10 cellular contexts compared by ENCODE assay signal in the genomic region with DNA sequence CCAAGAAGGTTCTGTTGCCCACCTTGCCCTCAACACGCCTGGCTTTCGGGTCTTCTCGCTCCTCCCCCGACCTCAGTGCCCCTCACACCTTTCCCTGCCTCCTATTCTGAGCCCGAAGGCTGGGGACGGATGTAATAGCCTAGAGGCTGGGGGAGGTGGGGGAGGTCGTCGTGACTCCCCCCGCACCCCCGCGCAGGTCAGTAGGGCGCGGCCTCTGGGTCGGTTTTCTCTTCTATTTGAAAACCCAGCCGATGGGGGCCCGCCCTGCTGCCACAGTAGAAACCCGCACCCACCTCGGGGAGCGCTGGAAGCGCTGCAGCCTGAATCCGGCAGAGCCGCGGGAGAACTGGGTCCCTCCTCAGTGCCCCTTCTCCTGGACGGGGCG. TPM values are rescaled to one million over a fixed set of nuclear protein-coding genes. Genes with fewer than 3 reads are reported as not detected.
A peak's percentile ranks its signal among the peaks of the same experiment; 100 is the strongest.
DNase-seq lines count a peak whose midpoint lies in the region; ATAC-seq, FAIRE-seq and TF ChIP-seq lines count a peak whose summit lies in the region.
"Had no signal": no experiment of that assay in that cellular context is flagged by ENCODE, and none has a peak within 500 bp of the region (broad histone marks: within the 10 kb centered on the region; RNA-seq: fewer than 3 reads in every experiment).

No MANE protein-coding gene starts in this region.

- H3F3A ChIP-seq in neural cell (ENCODE audit: insufficient read depth, low read length, poor library complexity, severe bottlenecking): no peaks in the 10 kb centered on the region

- no peak overlapping the region for H3K27ac ChIP-seq in HepG2 (ENCODE audit: extremely low read length, insufficient read depth, low read length)
- peak overlapping the region in 1 of 3 donors; percentile 47 for H3K27ac ChIP-seq in right lobe of liver
- H3K27ac ChIP-seq in esophagus (ENCODE audit: low read depth in 2 of 2, low read length in 1 of 2): peak overlapping the region; percentile 77 to 80
- H3K27ac ChIP-seq in neural cell (ENCODE audit: low read length): no peak overlapping the region
- no peak overlapping the region for H3K27ac ChIP-seq in body of pancreas

- FAIRE-seq in HepG2 (lab: Jason Lieb, UNC): no peak

- H3K4me1 ChIP-seq in HepG2 (ENCODE audit: insufficient read depth, low read length) (peaks cover 14% of the 10 kb centered on the region), right lobe of liver (peaks cover 0 to 14% (median 6%) of the 10 kb centered on the region in 4 donors), esophagus (ENCODE audit: control insufficient read depth in 2 of 2, insufficient read depth in 2 of 2, low read length in 1 of 2) (peaks cover 0 to 2% of the 10 kb centered on the region in 2 donors), body of pancreas (peaks cover 12% of the 10 kb centered on the region)

- CTCF ChIA-PET in HepG2 (lab: Yijun Ruan, JAX; ENCODE audit: low intra/inter-chr PET ratio, low total read pairs): no interaction called here

- no peak for TF ChIP-seq RAD21 in HepG2 (CRISPR knock-in tag; IDR thresholded peaks at IDR 0.05)
- no peak for TF ChIP-seq RAD21 in neural cell (conservative IDR thresholded peaks at IDR 0.05)

- ATAC-seq in HepG2 (no peak), right lobe of liver (no peak), body of pancreas (no peak)

- BruUV-seq in HepG2 (replicated peaks; lab: Mats Ljungman, UMichigan): no TSS peak

- no peaks in the 10 kb centered on the region for H3K9me3 ChIP-seq in HepG2 (ENCODE audit: low read length)
- H3K9me3 ChIP-seq in right lobe of liver: no peaks in the 10 kb centered on the region
- no peaks in the 10 kb centered on the region for H3K9me3 ChIP-seq in esophagus (ENCODE audit: control insufficient read depth in 2 of 2, insufficient read depth in 1 of 2, low read depth in 1 of 2, low read length in 1 of 2)
- no peaks in the 10 kb centered on the region for H3K9me3 ChIP-seq in neural cell (ENCODE audit: low read length)
- no peaks in the 10 kb centered on the region for H3K9me3 ChIP-seq in body of pancreas

- no peak overlapping the region for H2AFZ ChIP-seq in HepG2 (ENCODE audit: low read length)
- no peak overlapping the region for H2AFZ ChIP-seq in neural cell (ENCODE audit: low read depth, low read length)

- no peak for TF ChIP-seq EP300 in HepG2 (IDR thresholded peaks at IDR 0.05; ENCODE audit: low read depth in 2 of 2, low read length in 2 of 2)
- TF ChIP-seq EP300 in HepG2 (CRISPR knock-in tag; IDR thresholded peaks at IDR 0.05; ENCODE audit: borderline replicate concordance): no peak
- no peak for TF ChIP-seq EP300 in neural cell (conservative IDR thresholded peaks at IDR 0.05; ENCODE audit: poor library complexity, severe bottlenecking)

- no peaks in the 10 kb centered on the region for H3K79me2 ChIP-seq in HepG2 (ENCODE audit: insufficient read depth, low read length)
- H3K79me2 ChIP-seq in neural cell (replicated peaks; ENCODE audit: insufficient read depth, low read length): no peaks in the 10 kb centered on the region

- intact Hi-C loops in HepG2 (cut with micrococcal nuclease; ENCODE audit: unreplicated experiment): no loop called here
- intact Hi-C loops in right lobe of liver (cut with DNase I): no loop called here
- intact Hi-C loops in body of pancreas (cut with DNase I): no loop called here

- WGBS in HepG2 (ENCODE audit: low lambda C conversion rate): 42% methylated on average over 25 of the region's 25 CpGs
- 60% methylated on average over 1 of the region's 25 CpGs for WGBS in right lobe of liver (ENCODE audit: insufficient coverage, low coverage, low lambda C conversion rate, missing lambda C conversion rate)
- WGBS in esophagus, 2 donors: 27 to 45% methylated on average over 22 to 25 of the region's 25 CpGs
- WGBS in body of pancreas, 2 donors: 53 to 65% methylated on average over 24 of the region's 25 CpGs

- H3K4me3 ChIP-seq in HepG2 (replicated peaks in 1 of 3; ENCODE audit: insufficient read depth in 1 of 3, low read depth in 2 of 3, low read length in 3 of 3) (peak overlapping the region in 2 of 3 experiments; percentile 53 to 69; a peak in 1 of 6 replicates), right lobe of liver (peak overlapping the region in 1 of 3 donors; percentile 73), esophagus (ENCODE audit: low read depth in 1 of 2, low read length in 2 of 2) (peak overlapping the region in 1 of 2 donors; percentile 75), neural cell (ENCODE audit: low read length) (peak overlapping the region; percentile 52), body of pancreas (no peak overlapping the region)

- H3K27me3 ChIP-seq in HepG2 (ENCODE audit: control insufficient read depth in 1 of 2, insufficient read depth in 2 of 2, low read length in 2 of 2): peaks cover 7 to 45% of the 10 kb centered on the region in 2 experiments; a peak in 4 of 5 replicates
- no peaks in the 10 kb centered on the region for H3K27me3 ChIP-seq in right lobe of liver
- no peaks in the 10 kb centered on the region for H3K27me3 ChIP-seq in esophagus (ENCODE audit: control insufficient read depth in 1 of 2, insufficient read depth in 2 of 2, low read length in 2 of 2)
- H3K27me3 ChIP-seq in neural cell (ENCODE audit: insufficient read depth, low read depth, low read length): peaks cover 33% of the 10 kb centered on the region
- H3K27me3 ChIP-seq in body of pancreas: no peaks in the 10 kb centered on the region

- peak overlapping the region; percentile 69; the same call in 1 of the 2 replicates for H3K4me2 ChIP-seq in HepG2 (ENCODE audit: low read depth, low read length)
- H3K4me2 ChIP-seq in neural cell (ENCODE audit: low read length): no peak overlapping the region

- H3K36me3 ChIP-seq in HepG2 (replicated peaks in 1 of 2; ENCODE audit: control insufficient read depth in 1 of 2, insufficient read depth in 2 of 2, low read length in 2 of 2): no peaks in the 10 kb centered on the region
- H3K36me3 ChIP-seq in right lobe of liver: no peaks in the 10 kb centered on the region
- H3K36me3 ChIP-seq in esophagus (ENCODE audit: control insufficient read depth in 2 of 2, insufficient read depth in 2 of 2, low read length in 1 of 2): no peaks in the 10 kb centered on the region
- no peaks in the 10 kb centered on the region for H3K36me3 ChIP-seq in neural cell (ENCODE audit: insufficient read depth, low read length)
- no peaks in the 10 kb centered on the region for H3K36me3 ChIP-seq in body of pancreas (replicated peaks in 1 of 2; ENCODE audit: insufficient read depth in 1 of 2, low read depth in 2 of 2)

- in situ Hi-C loops in HepG2 (cut with HindIII; ENCODE audit: extremely low pct_ligation_motif_present, low pct_unique_long_range_greater_than_20kb): no loop called here

- no peaks in the 10 kb centered on the region for H3K9me2 ChIP-seq in neural cell (ENCODE audit: insufficient read depth, low read length)

- H4K20me1 ChIP-seq in HepG2 (ENCODE audit: insufficient read depth, low read length): no peaks in the 10 kb centered on the region
- H4K20me1 ChIP-seq in neural cell (ENCODE audit: insufficient read depth): no peaks in the 10 kb centered on the region

- H3K9ac ChIP-seq in HepG2 (ENCODE audit: insufficient read depth, low read depth, low read length) (no peak overlapping the region), neural cell (ENCODE audit: low read length) (no peak overlapping the region)

- TF ChIP-seq POLR2A in HepG2 (IDR thresholded peaks at IDR 0.05; ENCODE audit: insufficient read depth in 1 of 2, low read depth in 2 of 2, low read length in 2 of 2) (no peak), right lobe of liver (IDR thresholded peaks at IDR 0.05) (no peak), body of pancreas (IDR thresholded peaks at IDR 0.05) (no peak)

- no peak for DNase-seq in HepG2 (ENCODE audit: low spot score)
- no peak for DNase-seq in right lobe of liver
- DNase-seq in hypothalamus (lab: John Stamatoyannopoulos, UW): no peak
- DNase-seq in AML-193 (lab: John Stamatoyannopoulos, UW): no peak
- DNase-seq in NCI-H524 treated with DMSO at 0.1 percent for 48 hours (lab: John Stamatoyannopoulos, UW): no peak
- DNase-seq in body of pancreas: no peak
- DNase-seq: activated CD4-positive, CD25-positive, alpha-beta regulatory T cell treated with anti-CD3 and anti-CD28 coated beads, Interleukin-2, amount 50 U/mL, for 72 hours; DMS79 had no signal

- POLR2A ChIA-PET in HepG2 (lab: Yijun Ruan, JAX): no interaction called here

- TF ChIP-seq CTCF in HepG2 (CRISPR knock-in tag; IDR thresholded peaks at IDR 0.05) (no peak), right lobe of liver (IDR thresholded peaks at IDR 0.05) (no peak), neural cell (IDR thresholded peaks at IDR 0.05; ENCODE audit: poor library complexity, severe bottlenecking) (no peak), body of pancreas (IDR thresholded peaks at IDR 0.05) (no peak)

RNA-seq across cellular contexts. Expression of gene RBPMS2, which starts 1.0 kb away (rescaled TPM):
- total RNA-seq in HepG2 (2016; rRNA removed; fragmentation: Illumina TruSeq; extraction: Trizol): not detected in 2 replicates
- not detected in 2 replicates for total RNA-seq in HepG2 (2016; cell fraction: cytosol; rRNA removed; fragmentation: Illumina TruSeq; extraction: Trizol; ENCODE audit: low read depth)
- not detected in 2 replicates for total RNA-seq in HepG2 (2016; cell fraction: insoluble cytoplasmic fraction; rRNA removed; fragmentation: Illumina TruSeq; extraction: Trizol)
- total RNA-seq in HepG2 (2016; cell fraction: membrane; rRNA removed; fragmentation: Illumina TruSeq; extraction: Trizol): 0.12 TPM in 1 of 2 replicates, not detected in the other
- total RNA-seq in HepG2 (2016; cell fraction: nucleus; rRNA removed; fragmentation: Illumina TruSeq; extraction: Trizol): not detected in 2 replicates
- 0.08 and 0.16 TPM in 2 replicates for polyA plus RNA-seq in HepG2 (2011; rRNA removed)
- polyA plus RNA-seq in HepG2 (2011; cell fraction: cytosol; rRNA removed): 0.08 and 0.10 TPM in 2 replicates
- polyA plus RNA-seq in HepG2 (2011; cell fraction: nucleus; rRNA removed): 0.14 and 0.26 TPM in 2 replicates
- polyA plus RNA-seq in HepG2 (2012): 0.08 and 0.44 TPM in 2 replicates
- polyA plus RNA-seq in HepG2 (2016; cell fraction: cytosol; fragmentation: Illumina TruSeq; extraction: Trizol; ENCODE audit: low read depth): 0.72 and 1.0 TPM in 2 replicates
- 0.46 and 0.60 TPM in 2 replicates for polyA plus RNA-seq in HepG2 (2016; cell fraction: insoluble cytoplasmic fraction; fragmentation: Illumina TruSeq; extraction: Trizol; ENCODE audit: low read depth)
- polyA plus RNA-seq in HepG2 (2016; cell fraction: membrane; fragmentation: Illumina TruSeq; extraction: Trizol; ENCODE audit: low read depth): 1.2 and 1.5 TPM in 2 replicates
- polyA plus RNA-seq in HepG2 (2016; cell fraction: nucleus; fragmentation: Illumina TruSeq; extraction: Trizol; ENCODE audit: insufficient read depth, low read depth): 0.52 and 0.70 TPM in 2 replicates
- polyA minus RNA-seq in HepG2 (2011; rRNA and poly(A)+ RNA removed; ENCODE audit: low replicate concordance): 0.10 and 0.94 TPM in 2 replicates
- not detected in 2 replicates for polyA minus RNA-seq in HepG2 (2011; cell fraction: cytosol; rRNA and poly(A)+ RNA removed)
- polyA minus RNA-seq in HepG2 (2011; cell fraction: nucleus; rRNA and poly(A)+ RNA removed): not detected in 2 replicates
- 10 to 100 TPM in 1 of 6 experiments, 1 to 10 TPM in 5; 2.5 to 13.6 (median 6.1) TPM for total RNA-seq in right lobe of liver
- 1 to 10 TPM; 5.2 to 7.9 TPM for polyA plus RNA-seq in esophagus
- polyA plus RNA-seq in neural cell: not detected in 2 replicates
- polyA minus RNA-seq in neural cell: not detected in 2 replicates
- under 1 TPM; 0.26 to 0.33 TPM for total RNA-seq in body of pancreas

RNA-seq across cellular contexts. Expression of gene PIF1, which starts 49.1 kb away (rescaled TPM):
- total RNA-seq in HepG2 (2016; rRNA removed; fragmentation: Illumina TruSeq; extraction: Trizol): 8.3 and 19.7 TPM in 2 replicates
- 10.1 and 10.8 TPM in 2 replicates for total RNA-seq in HepG2 (2016; cell fraction: cytosol; rRNA removed; fragmentation: Illumina TruSeq; extraction: Trizol; ENCODE audit: low read depth)
- 7.8 and 21.1 TPM in 2 replicates for total RNA-seq in HepG2 (2016; cell fraction: insoluble cytoplasmic fraction; rRNA removed; fragmentation: Illumina TruSeq; extraction: Trizol)
- total RNA-seq in HepG2 (2016; cell fraction: membrane; rRNA removed; fragmentation: Illumina TruSeq; extraction: Trizol): 8.0 and 9.6 TPM in 2 replicates
- total RNA-seq in HepG2 (2016; cell fraction: nucleus; rRNA removed; fragmentation: Illumina TruSeq; extraction: Trizol): 22.6 and 34.5 TPM in 2 replicates
- 14.0 and 18.5 TPM in 2 replicates for polyA plus RNA-seq in HepG2 (2011; rRNA removed)
- polyA plus RNA-seq in HepG2 (2011; cell fraction: cytosol; rRNA removed): 5.4 and 11.1 TPM in 2 replicates
- polyA plus RNA-seq in HepG2 (2011; cell fraction: nucleus; rRNA removed): 50.6 and 90.5 TPM in 2 replicates
- polyA plus RNA-seq in HepG2 (2012): 3.2 and 9.0 TPM in 2 replicates
- 1.2 and 1.3 TPM in 2 replicates for polyA plus RNA-seq in HepG2 (2016; cell fraction: cytosol; fragmentation: Illumina TruSeq; extraction: Trizol; ENCODE audit: low read depth)
- polyA plus RNA-seq in HepG2 (2016; cell fraction: insoluble cytoplasmic fraction; fragmentation: Illumina TruSeq; extraction: Trizol; ENCODE audit: low read depth): 7.2 and 8.0 TPM in 2 replicates
- polyA plus RNA-seq in HepG2 (2016; cell fraction: membrane; fragmentation: Illumina TruSeq; extraction: Trizol; ENCODE audit: low read depth): 3.6 and 4.0 TPM in 2 replicates
- 105 and 116 TPM in 2 replicates for polyA plus RNA-seq in HepG2 (2016; cell fraction: nucleus; fragmentation: Illumina TruSeq; extraction: Trizol; ENCODE audit: insufficient read depth, low read depth)
- polyA minus RNA-seq in HepG2 (2011; rRNA and poly(A)+ RNA removed; ENCODE audit: low replicate concordance): 12.7 and 35.9 TPM in 2 replicates
- polyA minus RNA-seq in HepG2 (2011; cell fraction: cytosol; rRNA and poly(A)+ RNA removed): 1.6 and 4.1 TPM in 2 replicates
- polyA minus RNA-seq in HepG2 (2011; cell fraction: nucleus; rRNA and poly(A)+ RNA removed): 11.4 and 16.5 TPM in 2 replicates
- total RNA-seq in right lobe of liver: under 1 TPM; 0.11 to 1.00 (median 0.36) TPM
- 1 to 10 TPM; 5.0 to 9.2 TPM for polyA plus RNA-seq in esophagus
- 0.58 and 0.78 TPM in 2 replicates for polyA plus RNA-seq in neural cell
- 0.23 and 0.49 TPM in 2 replicates for polyA minus RNA-seq in neural cell
- not detected for total RNA-seq in body of pancreas

Comparison
In these comparisons a context has a peak if more than half of its experiments do, and no peak if none do; other contexts are left out.
1. RNA of gene PIF1, which starts 49.1 kb away (total RNA-seq): 7.8 to 34.5 TPM in HepG2; 0.11 to 1.00 TPM in right lobe of liver and not detected in body of pancreas; every median in the first group is over 4 times any median in the second.
2. H3K27ac ChIP-seq: peak in esophagus (2 of 2); none in HepG2 (single experiment), neural cell (single experiment) and body of pancreas (0 of 4).
3. H3K4me3 ChIP-seq: peak in HepG2 (2 of 3) and neural cell (single experiment); none in body of pancreas (0 of 2).